In the genomic region with DNA sequence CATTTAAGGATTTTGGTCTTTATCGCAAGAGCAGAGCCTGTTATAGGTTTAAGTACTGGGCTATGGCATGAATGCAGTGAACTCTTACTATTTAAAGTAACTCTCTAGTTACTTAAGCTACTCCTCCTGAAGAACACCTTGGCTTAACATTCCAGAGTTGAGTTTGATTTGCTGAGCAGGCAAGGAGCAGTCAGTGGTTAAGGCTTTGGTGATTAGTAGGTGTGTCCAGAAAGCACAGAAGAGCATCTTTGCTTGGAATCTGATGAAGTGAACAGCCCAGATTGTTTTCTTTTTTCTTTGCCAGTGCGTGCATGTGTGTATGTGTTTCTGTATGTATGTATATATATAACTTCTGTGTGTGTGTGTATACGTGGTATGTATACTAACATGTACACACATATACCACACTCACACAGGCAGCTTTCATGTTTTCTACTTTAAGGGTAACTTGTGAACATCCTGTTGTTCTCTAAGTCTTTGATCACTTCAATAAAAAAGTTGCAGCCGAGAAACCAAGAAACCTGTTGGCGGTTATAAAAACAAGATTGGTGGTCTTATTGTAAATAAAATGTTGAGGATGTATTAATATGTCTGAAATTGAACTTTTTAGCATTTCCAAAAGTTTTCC, we compare ENCODE assay signal across 16 cellular contexts. TPM values are rescaled to one million over a fixed set of nuclear protein-coding genes. Genes with fewer than 3 reads are reported as not detected.
DNase-seq lines count a peak whose midpoint lies in the region; ATAC-seq and TF ChIP-seq lines count a peak whose summit lies in the region.
"Had no signal": no experiment of that assay in that cellular context is flagged by ENCODE, and none has a peak within 500 bp of the region (broad histone marks: within the 10 kb centered on the region; RNA-seq: fewer than 3 reads in every experiment).

No MANE protein-coding gene starts in this region.

- no peaks in the 10 kb centered on the region for H3K9me3 Mint-ChIP-seq in natural killer cell
- no peaks in the 10 kb centered on the region for H3K9me3 Mint-ChIP-seq in natural killer cell treated with Interleukin-12 subunit alpha and Interleukin-12 subunit beta and Interleukin-15 and Interleukin-18, amount 100 ng/mL, for 72 hours
- no peaks in the 10 kb centered on the region for H3K9me3 Mint-ChIP-seq in T-helper 1 cell treated with Interleukin-12 subunit alpha and Interleukin-12 subunit beta and Interleukin-4 antibody, amounts not matched to agents 30 μg/mL and 1 μg/mL, for 36 hours
- no peaks in the 10 kb centered on the region for H3K9me3 Mint-ChIP-seq in memory B cell
- H3K9me3 Mint-ChIP-seq: activated CD4-positive, alpha-beta memory T cell treated with anti-CD3 and anti-CD28 coated beads for 36 hours had no signal

- H3K4me3 Mint-ChIP-seq in natural killer cell (no peak overlapping the region), memory B cell (no peak overlapping the region)
- H3K4me3 Mint-ChIP-seq in natural killer cell treated with Interleukin-12 subunit alpha and Interleukin-12 subunit beta and Interleukin-15 and Interleukin-18, amount 100 ng/mL, for 72 hours, result no peak overlapping the region
- no peak overlapping the region for H3K4me3 Mint-ChIP-seq in T-helper 1 cell treated with Interleukin-12 subunit alpha and Interleukin-12 subunit beta and Interleukin-4 antibody, amounts not matched to agents 30 μg/mL and 1 μg/mL, for 36 hours
- H3K4me3 Mint-ChIP-seq: activated CD4-positive, alpha-beta memory T cell treated with anti-CD3 and anti-CD28 coated beads for 36 hours had no signal

- DNase-seq in natural killer cell (no peak), memory B cell (ENCODE audit: low spot score in 2 of 2) (no peak), NCI-H1105 treated with DMSO at 0.1 percent for 48 hours (lab: John Stamatoyannopoulos, UW) (no peak), NCI-H187 treated with DMSO at 0.1 percent for 48 hours (lab: John Stamatoyannopoulos, UW) (no peak)
- DNase-seq in natural killer cell treated with Interleukin-12 subunit alpha and Interleukin-12 subunit beta and Interleukin-15 and Interleukin-18, amount 100 ng/mL, for 72 hours (ENCODE audit: low spot score), result no peak
- no peak for DNase-seq in activated CD8-positive, alpha-beta memory T cell treated with anti-CD3 and anti-CD28 coated beads, Interleukin-2, amount 50 U/mL, for 4 hours
- DNase-seq: activated CD4-positive, alpha-beta memory T cell treated with anti-CD3 and anti-CD28 coated beads for 36 hours; GOT3; left ventricle myocardium superior; occipital lobe; PC-3; right cardiac atrium; SHP77 treated with DMSO at 0.1 percent for 48 hours; stimulated activated CD8-positive, alpha-beta memory T cell treated with anti-CD3 and anti-CD28 coated beads, Interleukin-4, amount 100 ng/mL, for 48 hours had no signal

- H3K36me3 Mint-ChIP-seq in natural killer cell (no peaks in the 10 kb centered on the region), memory B cell (peaks cover 10% of the 10 kb centered on the region)
- H3K36me3 Mint-ChIP-seq in natural killer cell treated with Interleukin-12 subunit alpha and Interleukin-12 subunit beta and Interleukin-15 and Interleukin-18, amount 100 ng/mL, for 72 hours, result peaks cover 4% of the 10 kb centered on the region
- H3K36me3 Mint-ChIP-seq in T-helper 1 cell treated with Interleukin-12 subunit alpha and Interleukin-12 subunit beta and Interleukin-4 antibody, amounts not matched to agents 30 μg/mL and 1 μg/mL, for 36 hours (ENCODE audit: low read depth), result peaks cover 6% of the 10 kb centered on the region

- H3K4me1 Mint-ChIP-seq in natural killer cell, result peaks cover 36 to 43% of the 10 kb centered on the region in 2 donors
- H3K4me1 Mint-ChIP-seq in natural killer cell treated with Interleukin-12 subunit alpha and Interleukin-12 subunit beta and Interleukin-15 and Interleukin-18, amount 100 ng/mL, for 72 hours (ENCODE audit: low read depth in 2 of 2), result peaks cover 20 to 32% of the 10 kb centered on the region in 2 donors
- peaks cover 15% of the 10 kb centered on the region for H3K4me1 Mint-ChIP-seq in T-helper 1 cell treated with Interleukin-12 subunit alpha and Interleukin-12 subunit beta and Interleukin-4 antibody, amounts not matched to agents 30 μg/mL and 1 μg/mL, for 36 hours (ENCODE audit: low read depth)
- H3K4me1 Mint-ChIP-seq in memory B cell, result peaks cover 26% of the 10 kb centered on the region

- H3K27me3 Mint-ChIP-seq in natural killer cell (ENCODE audit: low read depth in 2 of 2), result no peaks in the 10 kb centered on the region
- no peaks in the 10 kb centered on the region for H3K27me3 Mint-ChIP-seq in natural killer cell treated with Interleukin-12 subunit alpha and Interleukin-12 subunit beta and Interleukin-15 and Interleukin-18, amount 100 ng/mL, for 72 hours
- no peaks in the 10 kb centered on the region for H3K27me3 Mint-ChIP-seq in T-helper 1 cell treated with Interleukin-12 subunit alpha and Interleukin-12 subunit beta and Interleukin-4 antibody, amounts not matched to agents 30 μg/mL and 1 μg/mL, for 36 hours (ENCODE audit: low read depth)
- no peaks in the 10 kb centered on the region for H3K27me3 Mint-ChIP-seq in memory B cell
- H3K27me3 Mint-ChIP-seq: activated CD4-positive, alpha-beta memory T cell treated with anti-CD3 and anti-CD28 coated beads for 36 hours had no signal

- H3K27ac Mint-ChIP-seq in natural killer cell, result peak overlapping the region; percentile 43 to 76
- peak overlapping the region in 1 of 2 donors; percentile 41 for H3K27ac Mint-ChIP-seq in natural killer cell treated with Interleukin-12 subunit alpha and Interleukin-12 subunit beta and Interleukin-15 and Interleukin-18, amount 100 ng/mL, for 72 hours
- H3K27ac Mint-ChIP-seq in T-helper 1 cell treated with Interleukin-12 subunit alpha and Interleukin-12 subunit beta and Interleukin-4 antibody, amounts not matched to agents 30 μg/mL and 1 μg/mL, for 36 hours, result peak overlapping the region; percentile 29
- peak overlapping the region; percentile 15 for H3K27ac Mint-ChIP-seq in memory B cell
- H3K27ac Mint-ChIP-seq: activated CD4-positive, alpha-beta memory T cell treated with anti-CD3 and anti-CD28 coated beads for 36 hours had no signal

- intact Hi-C loops in natural killer cell (cut with micrococcal nuclease), result no loop called here

- no peak for TF ChIP-seq CTCF in natural killer cell (IDR thresholded peaks at IDR 0.05)

- ATAC-seq in natural killer cell (peak; percentile 38 to 56 (median 52)), memory B cell (ENCODE audit: low read depth) (no peak)
- ATAC-seq in natural killer cell treated with Interleukin-12 subunit alpha and Interleukin-12 subunit beta and Interleukin-15 and Interleukin-18, amount 100 ng/mL, for 72 hours, result no peak
- ATAC-seq: GM12878, PC-3 had no signal

RNA-seq across cellular contexts. Expression of a gene that starts 56.2 kb away (rescaled TPM):
- 10 to 100 TPM; 75.2 to 89.5 (median 88.3) TPM for total RNA-seq in natural killer cell
- 10 to 100 TPM; 16.5 to 30.4 TPM for total RNA-seq in natural killer cell treated with Interleukin-12 subunit alpha and Interleukin-12 subunit beta and Interleukin-15 and Interleukin-18, amount 100 ng/mL, for 72 hours

Comparison
In these comparisons a context has a peak if more than half of its experiments do, and no peak if none do; other contexts are left out.
1. ATAC-seq: peak in natural killer cell (3 of 3); none in natural killer cell treated with Interleukin-12 subunit alpha and Interleukin-12 subunit beta and Interleukin-15 and Interleukin-18, amount 100 ng/mL, for 72 hours (0 of 2) and memory B cell (single experiment).